In the genomic region with DNA sequence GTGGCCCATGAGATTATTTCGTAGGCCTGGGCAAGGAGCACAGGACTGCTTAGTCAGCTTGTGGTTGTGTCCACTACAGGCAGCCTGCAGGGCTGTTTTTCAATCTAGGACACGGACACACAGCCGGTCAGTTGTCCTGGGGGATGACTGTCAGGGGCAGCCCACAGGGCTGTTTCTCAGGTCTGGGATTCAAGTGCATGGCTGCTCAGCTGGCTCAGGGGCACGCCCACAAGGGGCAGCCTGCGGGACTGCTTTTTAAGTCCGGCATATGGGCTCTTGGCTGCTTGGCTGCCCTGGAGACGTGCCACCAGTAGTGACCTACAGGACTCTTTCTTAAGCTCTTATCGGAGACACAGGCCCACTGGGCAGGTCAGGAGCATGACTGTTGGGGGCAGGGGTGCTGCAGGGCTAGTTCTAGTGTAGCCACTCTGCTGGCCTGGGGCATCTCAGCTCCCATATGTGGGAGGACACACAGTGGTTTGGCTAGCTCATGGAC, we compare ENCODE assay signal across 19 cellular contexts. TPM values are rescaled to one million over a fixed set of nuclear protein-coding genes. Genes with fewer than 3 reads are reported as not detected.
DNase-seq lines count a peak whose midpoint lies in the region; ATAC-seq and TF ChIP-seq lines count a peak whose summit lies in the region.
"Had no signal": no experiment of that assay in that cellular context is flagged by ENCODE, and none has a peak within 500 bp of the region (broad histone marks: within the 10 kb centered on the region; RNA-seq: fewer than 3 reads in every experiment).

No MANE protein-coding gene starts in this region.

- H3K4me3 Mint-ChIP-seq in activated T-cell treated with anti-CD3 and anti-CD28 coated beads, Interleukin-2, amount 50 U/mL, for 4 hours, result no peak overlapping the region
- H3K4me3 Mint-ChIP-seq: stimulated activated naive CD8-positive, alpha-beta T cell treated with anti-CD3 and anti-CD28 coated beads, Interleukin-15, amount 100 ng/mL, for 72 hours had no signal

- peak; percentile 27 for ATAC-seq in esophagus mucosa
- ATAC-seq in activated T-cell treated with anti-CD3 and anti-CD28 coated beads, Interleukin-2, amount 50 U/mL, for 4 hours, result no peak
- ATAC-seq: GM12878 had no signal

- H3K9me3 Mint-ChIP-seq in activated T-cell treated with anti-CD3 and anti-CD28 coated beads, Interleukin-2, amount 50 U/mL, for 4 hours, result peaks cover 9% of the 10 kb centered on the region

- no peaks in the 10 kb centered on the region for H3F3A ChIP-seq in PC-9 (ENCODE audit: insufficient read depth, low read depth)

- BruUV-seq in PC-9 (replicated peaks; lab: Mats Ljungman, UMichigan), result no TSS peak

- no peaks in the 10 kb centered on the region for H3K9me2 ChIP-seq in PC-9 (ENCODE audit: insufficient read depth)

- H4K20me1 ChIP-seq in PC-9 (ENCODE audit: insufficient read depth), result no peaks in the 10 kb centered on the region

- H3K27me3 Mint-ChIP-seq in activated T-cell treated with anti-CD3 and anti-CD28 coated beads, Interleukin-2, amount 50 U/mL, for 4 hours (ENCODE audit: low read depth), result peaks cover 3% of the 10 kb centered on the region
- H3K27me3 Mint-ChIP-seq: stimulated activated naive CD8-positive, alpha-beta T cell treated with anti-CD3 and anti-CD28 coated beads, Interleukin-15, amount 100 ng/mL, for 72 hours had no signal

- no peaks in the 10 kb centered on the region for H3K36me3 ChIP-seq in PC-9 (ENCODE audit: low read depth)
- no peaks in the 10 kb centered on the region for H3K36me3 ChIP-seq in skeletal muscle satellite cell (ENCODE audit: insufficient read depth, low read length)
- H3K36me3 ChIP-seq: ascending aorta, neutrophil, Peyer's patch had no signal

- H3K4me3 ChIP-seq in PC-9 (no peak overlapping the region), skeletal muscle satellite cell (ENCODE audit: low read length) (no peak overlapping the region)
- H3K4me3 ChIP-seq: ascending aorta, GM12878, Peyer's patch had no signal

- no peak overlapping the region for H3K27ac ChIP-seq in PC-9
- H3K27ac ChIP-seq: ascending aorta, neutrophil, Peyer's patch had no signal

- intact Hi-C loops in PC-9 (cut with micrococcal nuclease; ENCODE audit: unreplicated experiment), result no loop called here

- H3K36me3 Mint-ChIP-seq in activated T-cell treated with anti-CD3 and anti-CD28 coated beads, Interleukin-2, amount 50 U/mL, for 4 hours (ENCODE audit: insufficient read depth), result no peaks in the 10 kb centered on the region

- H3K4me2 ChIP-seq in PC-9 (no peak overlapping the region), skeletal muscle satellite cell (ENCODE audit: low read length) (peak overlapping the region; percentile 50)

- POLR2A ChIA-PET in PC-9 (lab: Charles Lee; ENCODE audit: unreplicated experiment), result no interaction called here

- no peaks in the 10 kb centered on the region for H3K27me3 ChIP-seq in PC-9 (ENCODE audit: insufficient read depth, low read depth)
- H3K27me3 ChIP-seq in skeletal muscle satellite cell (ENCODE audit: control insufficient read depth, insufficient read depth, low read length), result no peaks in the 10 kb centered on the region
- H3K27me3 ChIP-seq: ascending aorta, neutrophil, Peyer's patch had no signal

- H3K4me1 ChIP-seq in PC-9 (replicated peaks; ENCODE audit: insufficient read depth) (no peaks in the 10 kb centered on the region), skeletal muscle satellite cell (ENCODE audit: control insufficient read depth, insufficient read depth, low read length) (peaks cover 20% of the 10 kb centered on the region)
- H3K4me1 ChIP-seq: ascending aorta, Caco-2, Peyer's patch had no signal

- no peak for TF ChIP-seq CTCF in PC-9 (conservative IDR thresholded peaks at IDR 0.05)

- no peaks in the 10 kb centered on the region for H3K4me1 Mint-ChIP-seq in activated T-cell treated with anti-CD3 and anti-CD28 coated beads, Interleukin-2, amount 50 U/mL, for 4 hours (ENCODE audit: low read depth)
- H3K4me1 Mint-ChIP-seq: stimulated activated naive CD8-positive, alpha-beta T cell treated with anti-CD3 and anti-CD28 coated beads, Interleukin-15, amount 100 ng/mL, for 72 hours had no signal

- H3K9me3 ChIP-seq in PC-9 (ENCODE audit: insufficient read depth, low read depth), result no peaks in the 10 kb centered on the region; the same call in 1 of the 2 replicates
- no peaks in the 10 kb centered on the region for H3K9me3 ChIP-seq in skeletal muscle satellite cell (replicated peaks; ENCODE audit: low read length)
- H3K9me3 ChIP-seq: neutrophil, Peyer's patch had no signal

- H3K79me2 ChIP-seq in PC-9 (ENCODE audit: low read depth), result no peaks in the 10 kb centered on the region

- CTCF ChIA-PET in PC-9 (lab: Charles Lee), result no interaction called here

- no peak overlapping the region for H2AFZ ChIP-seq in PC-9

- peak overlapping the region; percentile 46 for H3K9ac ChIP-seq in skeletal muscle satellite cell (ENCODE audit: low read depth, low read length)

- DNase-seq in ELF-1 (ENCODE audit: low read depth, low spot score) (peak; percentile 15), PC-9 (peak; percentile 29 to 62), HuH-7.5 (ENCODE audit: low spot score) (no peak), T-helper 1 cell (no peak)
- DNase-seq in activated T-cell treated with anti-CD3 and anti-CD28 coated beads, Interleukin-2, amount 50 U/mL, for 4 hours, result no peak
- DNase-seq: activated naive CD4-positive, alpha-beta T cell; activated T-cell treated with anti-CD3 and anti-CD28 coated beads for 4 hours; Caco-2; hippocampal formation; kidney glomerular epithelial cell; NCI-H345; Peyer's patch; stimulated activated CD4-positive, alpha-beta T cell treated with anti-CD3 and anti-CD28 coated beads, Interleukin-1b, Interleukin-23, amount 100 ng/mL, for 48 hours; stimulated activated naive CD8-positive, alpha-beta T cell treated with anti-CD3 and anti-CD28 coated beads, Interleukin-15, amount 100 ng/mL, for 72 hours had no signal

RNA-seq across cellular contexts. Expression of gene GTF2A1, which starts 26.6 kb away (rescaled TPM):
- 6.7 and 13.9 TPM in 2 replicates for total RNA-seq in PC-9 (2021)
- 21.7 TPM for total RNA-seq in esophagus mucosa
- total RNA-seq in skeletal muscle satellite cell (2012; rRNA removed), result 17.2 and 21.4 TPM in 2 replicates
- total RNA-seq in activated T-cell treated with anti-CD3 and anti-CD28 coated beads, Interleukin-2, amount 50 U/mL, for 4 hours, result 10 to 100 TPM; 42.8 to 44.4 (median 43.4) TPM

Comparison
In these comparisons a context has a peak if more than half of its experiments do, and no peak if none do; other contexts are left out.
1. DNase-seq: peak in ELF-1 (single experiment) and PC-9 (2 of 2); none in HuH-7.5 (single experiment), activated T-cell treated with anti-CD3 and anti-CD28 coated beads, Interleukin-2, amount 50 U/mL, for 4 hours (single experiment) and T-helper 1 cell (0 of 5).